In genomic region chr3:32892625-32893598, GRCh38 we compare ENCODE assay signal across 25 cellular contexts. TPM values are rescaled to one million over a fixed set of nuclear protein-coding genes. Genes with fewer than 3 reads are reported as not detected.
A peak's percentile ranks its signal among the peaks of the same experiment; 100 is the strongest.
DNase-seq lines count a peak whose midpoint lies in the region; ATAC-seq, FAIRE-seq and TF ChIP-seq lines count a peak whose summit lies in the region.
"Had no signal": no experiment of that assay in that cellular context is flagged by ENCODE, and none has a peak within 500 bp of the region (broad histone marks: within the 10 kb centered on the region; RNA-seq: fewer than 3 reads in every experiment).

No MANE protein-coding gene starts in this region.

- H3K36me3 Mint-ChIP-seq in endodermal cell (ENCODE audit: low read depth) (peaks cover 83% of the 10 kb centered on the region), neural progenitor cell (peaks cover 62% of the 10 kb centered on the region)
- H3K36me3 Mint-ChIP-seq: CD8-positive, alpha-beta memory T cell had no signal

- H3K27ac Mint-ChIP-seq in endodermal cell (peak overlapping the region; percentile 52), neural progenitor cell (no peak overlapping the region)
- H3K27ac Mint-ChIP-seq: CD14-positive monocyte; CD8-positive, alpha-beta memory T cell; HFFc6 had no signal

- in situ Hi-C loops in HepG2 (cut with HindIII; ENCODE audit: extremely low pct_ligation_motif_present, low pct_unique_long_range_greater_than_20kb) = no loop called here

- POLR2A ChIA-PET in HepG2 (lab: Yijun Ruan, JAX) = no interaction called here

- intact Hi-C loops in HepG2 (cut with micrococcal nuclease; ENCODE audit: unreplicated experiment) = no loop called here
- intact Hi-C loops in right lobe of liver (cut with DNase I) = no loop called here

- H3K4me3 Mint-ChIP-seq in endodermal cell (no peak overlapping the region), neural progenitor cell (no peak overlapping the region)
- H3K4me3 Mint-ChIP-seq: CD14-positive monocyte; CD8-positive, alpha-beta memory T cell; HFFc6 had no signal

- BruUV-seq in HepG2 (replicated peaks; lab: Mats Ljungman, UMichigan) = TSS peak; percentile 21

- peaks cover 63% of the 10 kb centered on the region for H3F3A ChIP-seq in neural progenitor cell (ENCODE audit: low read depth)

- no peaks in the 10 kb centered on the region for H3K27me3 Mint-ChIP-seq in endodermal cell (ENCODE audit: insufficient read depth)
- no peaks in the 10 kb centered on the region for H3K27me3 Mint-ChIP-seq in neural progenitor cell (ENCODE audit: insufficient read depth, low read depth)

- peaks cover 55% of the 10 kb centered on the region for H4K20me1 ChIP-seq in HepG2 (ENCODE audit: insufficient read depth, low read length)
- peaks cover 98% of the 10 kb centered on the region for H4K20me1 ChIP-seq in neural progenitor cell (ENCODE audit: low read depth)
- H4K20me1 ChIP-seq: BLaER1 had no signal

- H3K36me3 ChIP-seq in HepG2 (replicated peaks in 1 of 2; ENCODE audit: control insufficient read depth in 1 of 2, insufficient read depth in 2 of 2, low read length in 2 of 2) (peaks cover 40 to 74% of the 10 kb centered on the region in 2 experiments), right lobe of liver (no peaks in the 10 kb centered on the region), endodermal cell (ENCODE audit: control insufficient read depth, insufficient read depth, low read length) (peaks cover 68% of the 10 kb centered on the region), neural progenitor cell (peaks cover 19% of the 10 kb centered on the region)

- H3K4me1 Mint-ChIP-seq in endodermal cell (peaks cover 21% of the 10 kb centered on the region), neural progenitor cell (no peaks in the 10 kb centered on the region)
- H3K4me1 Mint-ChIP-seq: CD8-positive, alpha-beta memory T cell had no signal

- DNase-seq in HepG2 (ENCODE audit: low spot score) (no peak), right lobe of liver (no peak), endodermal cell (no peak), neural progenitor cell (ENCODE audit: low spot score) (no peak), NCI-H524 (lab: John Stamatoyannopoulos, UW) (no peak), NCI-H1417 (lab: John Stamatoyannopoulos, UW) (no peak)
- DNase-seq: CD8-positive, alpha-beta memory T cell; COR-L47; DMS 273 treated with DMSO at 0.1 percent for 48 hours; DMS53; DND-41; EL; HFFc6; IMR-90 had no signal

- no peak overlapping the region for H3K4me2 ChIP-seq in HepG2 (ENCODE audit: low read depth, low read length)
- no peak overlapping the region for H3K4me2 ChIP-seq in neural progenitor cell
- H3K4me2 ChIP-seq: A549, BLaER1 had no signal

- no peak overlapping the region for H3K27ac ChIP-seq in HepG2 (ENCODE audit: extremely low read length, insufficient read depth, low read length)
- H3K27ac ChIP-seq in right lobe of liver = no peak overlapping the region
- H3K27ac ChIP-seq in endodermal cell (ENCODE audit: low read depth, low read length) = no peak overlapping the region
- peak overlapping the region; percentile 13 for H3K27ac ChIP-seq in neural progenitor cell
- H3K27ac ChIP-seq: 22Rv1, A549, BLaER1, HL-60 had no signal

- H3K9me3 Mint-ChIP-seq in endodermal cell = no peaks in the 10 kb centered on the region
- H3K9me3 Mint-ChIP-seq in neural progenitor cell = no peaks in the 10 kb centered on the region
- H3K9me3 Mint-ChIP-seq: CD14-positive monocyte; CD8-positive, alpha-beta memory T cell; HFFc6 had no signal

- 89% methylated on average over 8 of the region's 8 CpGs for WGBS in HepG2 (ENCODE audit: low lambda C conversion rate)
- WGBS in right lobe of liver (ENCODE audit: insufficient coverage, low coverage, low lambda C conversion rate, missing lambda C conversion rate) = 43% methylated on average over 8 of the region's 8 CpGs
- WGBS in endodermal cell (ENCODE audit: insufficient coverage in 1 of 2, insufficient read length in 1 of 2), 2 experiments = 94 to 96% methylated on average over 5 to 8 of the region's 8 CpGs

- H3K4me1 ChIP-seq in HepG2 (ENCODE audit: insufficient read depth, low read length) = peaks cover 46% of the 10 kb centered on the region
- H3K4me1 ChIP-seq in right lobe of liver = no peaks in the 10 kb centered on the region
- no peaks in the 10 kb centered on the region for H3K4me1 ChIP-seq in endodermal cell (ENCODE audit: control insufficient read depth, insufficient read depth, low read length)
- H3K4me1 ChIP-seq in neural progenitor cell = peaks cover 7% of the 10 kb centered on the region
- H3K4me1 ChIP-seq: A549, BLaER1 had no signal

- no peak overlapping the region for H3K4me3 ChIP-seq in HepG2 (replicated peaks in 1 of 3; ENCODE audit: insufficient read depth in 1 of 3, low read depth in 2 of 3, low read length in 3 of 3)
- H3K4me3 ChIP-seq in right lobe of liver = no peak overlapping the region
- no peak overlapping the region for H3K4me3 ChIP-seq in endodermal cell (ENCODE audit: low read length)
- no peak overlapping the region for H3K4me3 ChIP-seq in neural progenitor cell
- H3K4me3 ChIP-seq: A549, BLaER1, GM12878 had no signal

- H3K9me3 ChIP-seq in HepG2 (ENCODE audit: low read length) = no peaks in the 10 kb centered on the region
- H3K9me3 ChIP-seq in right lobe of liver = no peaks in the 10 kb centered on the region
- no peaks in the 10 kb centered on the region for H3K9me3 ChIP-seq in endodermal cell (ENCODE audit: control insufficient read depth, low read length)
- no peaks in the 10 kb centered on the region for H3K9me3 ChIP-seq in neural progenitor cell (ENCODE audit: low read depth)
- H3K9me3 ChIP-seq: A549, BLaER1 had no signal

- TF ChIP-seq POLR2A in HepG2 (IDR thresholded peaks at IDR 0.05; ENCODE audit: insufficient read depth in 1 of 2, low read depth in 2 of 2, low read length in 2 of 2) (peak; percentile 16 to 33; a peak in 1 of 4 replicates), right lobe of liver (IDR thresholded peaks at IDR 0.05) (no peak)

- no peak for TF ChIP-seq EP300 in HepG2 (IDR thresholded peaks at IDR 0.05; ENCODE audit: low read depth in 2 of 2, low read length in 2 of 2)
- TF ChIP-seq EP300 in HepG2 (CRISPR knock-in tag; IDR thresholded peaks at IDR 0.05; ENCODE audit: borderline replicate concordance) = no peak

- H3K79me2 ChIP-seq in HepG2 (ENCODE audit: insufficient read depth, low read length) (peaks cover 85% of the 10 kb centered on the region), neural progenitor cell (ENCODE audit: low read depth) (peaks cover 98% of the 10 kb centered on the region)

- no peaks in the 10 kb centered on the region for H3K27me3 ChIP-seq in HepG2 (ENCODE audit: control insufficient read depth in 1 of 2, insufficient read depth in 2 of 2, low read length in 2 of 2)
- no peaks in the 10 kb centered on the region for H3K27me3 ChIP-seq in right lobe of liver
- no peaks in the 10 kb centered on the region for H3K27me3 ChIP-seq in endodermal cell (ENCODE audit: control insufficient read depth, insufficient read depth, low read length, poor library complexity, severe bottlenecking)
- no peaks in the 10 kb centered on the region for H3K27me3 ChIP-seq in neural progenitor cell
- H3K27me3 ChIP-seq: BLaER1 had no signal

- no peak overlapping the region for H3K9ac ChIP-seq in HepG2 (ENCODE audit: insufficient read depth, low read depth, low read length)
- no peak overlapping the region for H3K9ac ChIP-seq in endodermal cell (ENCODE audit: extremely low read depth, low read length, poor library complexity, severe bottlenecking)
- no peak overlapping the region for H3K9ac ChIP-seq in neural progenitor cell
- H3K9ac ChIP-seq: BLaER1 had no signal

- H2AFZ ChIP-seq in HepG2 (ENCODE audit: low read length) (no peak overlapping the region), neural progenitor cell (replicated peaks) (no peak overlapping the region)

- no peak for TF ChIP-seq CTCF in HepG2 (CRISPR knock-in tag; IDR thresholded peaks at IDR 0.05)
- TF ChIP-seq CTCF in right lobe of liver (IDR thresholded peaks at IDR 0.05) = no peak
- TF ChIP-seq CTCF in endodermal cell (conservative IDR thresholded peaks at IDR 0.05) = no peak
- TF ChIP-seq CTCF in neural progenitor cell (IDR thresholded peaks at IDR 0.05) = no peak

- no peak for FAIRE-seq in HepG2 (lab: Jason Lieb, UNC)
- FAIRE-seq: A549, GM12878, GM19239, H54 had no signal

- no peak for TF ChIP-seq RAD21 in HepG2 (CRISPR knock-in tag; IDR thresholded peaks at IDR 0.05)

- ATAC-seq in HepG2 (no peak), right lobe of liver (no peak), GM18858 (IDR thresholded peaks at IDR 0.05; ENCODE audit: unreplicated experiment) (no peak)
- ATAC-seq: A549, GM12878, HCT116 had no signal

- CTCF ChIA-PET in HepG2 (lab: Yijun Ruan, JAX; ENCODE audit: low intra/inter-chr PET ratio, low total read pairs) = no interaction called here

TF ChIP-seq in HepG2, 621 proteins besides CTCF, POLR2A, EP300 and RAD21 (continues in another document):
- no peak for TF ChIP-seq ZNF350 (CRISPR knock-in tag; IDR thresholded peaks at IDR 0.05; ENCODE audit: borderline replicate concordance, low read depth)

RNA-seq across cellular contexts. Expression of gene CCR4, which starts 58.5 kb away (rescaled TPM):
- total RNA-seq in HepG2 (2016; rRNA removed; fragmentation: Illumina TruSeq; extraction: Trizol) (0.04 and 0.06 TPM in 2 replicates), right lobe of liver (under 1 TPM; 0.06 to 0.23 (median 0.11) TPM), endodermal cell (under 1 TPM in 1 of 2 donors, not detected in 1; 0.11 TPM), neural progenitor cell (ENCODE audit: low replicate concordance) (not detected in 2 replicates)
- not detected in 2 replicates for total RNA-seq in HepG2 (2016; cell fraction: cytosol; rRNA removed; fragmentation: Illumina TruSeq; extraction: Trizol; ENCODE audit: low read depth)
- 0.06 and 0.11 TPM in 2 replicates for total RNA-seq in HepG2 (2016; cell fraction: insoluble cytoplasmic fraction; rRNA removed; fragmentation: Illumina TruSeq; extraction: Trizol)
- total RNA-seq in HepG2 (2016; cell fraction: membrane; rRNA removed; fragmentation: Illumina TruSeq; extraction: Trizol) = not detected in 2 replicates
- total RNA-seq in HepG2 (2016; cell fraction: nucleus; rRNA removed; fragmentation: Illumina TruSeq; extraction: Trizol) = 0.16 TPM in 1 of 2 replicates, not detected in the other
- polyA plus RNA-seq in HepG2 (2011; rRNA removed) = 0.05 TPM in 2 replicates
- 0.01 TPM in 1 of 2 replicates, not detected in the other for polyA plus RNA-seq in HepG2 (2011; cell fraction: cytosol; rRNA removed)
- 0.05 and 0.06 TPM in 2 replicates for polyA plus RNA-seq in HepG2 (2011; cell fraction: nucleus; rRNA removed)
- not detected in 2 replicates for polyA plus RNA-seq in HepG2 (2012)
- not detected in 2 replicates for polyA plus RNA-seq in HepG2 (2016; cell fraction: cytosol; fragmentation: Illumina TruSeq; extraction: Trizol; ENCODE audit: low read depth)
- not detected in 2 replicates for polyA plus RNA-seq in HepG2 (2016; cell fraction: insoluble cytoplasmic fraction; fragmentation: Illumina TruSeq; extraction: Trizol; ENCODE audit: low read depth)
- not detected in 2 replicates for polyA plus RNA-seq in HepG2 (2016; cell fraction: membrane; fragmentation: Illumina TruSeq; extraction: Trizol; ENCODE audit: low read depth)
- 0.24 and 0.29 TPM in 2 replicates for polyA plus RNA-seq in HepG2 (2016; cell fraction: nucleus; fragmentation: Illumina TruSeq; extraction: Trizol; ENCODE audit: insufficient read depth, low read depth)
- polyA minus RNA-seq in HepG2 (2011; rRNA and poly(A)+ RNA removed; ENCODE audit: low replicate concordance) = 0.05 and 0.16 TPM in 2 replicates
- polyA minus RNA-seq in HepG2 (2011; cell fraction: cytosol; rRNA and poly(A)+ RNA removed) = not detected in 2 replicates
- polyA minus RNA-seq in HepG2 (2011; cell fraction: nucleus; rRNA and poly(A)+ RNA removed) = 0.37 TPM in 1 of 2 replicates, not detected in the other
- not detected for polyA plus RNA-seq in endodermal cell (2013, experiment 1 of 2)
- polyA plus RNA-seq in endodermal cell (2013, experiment 2 of 2) = 0.08 TPM
- total RNA-seq: HFFc6, HT1080, IMR-90 had no signal
- polyA plus RNA-seq: A549, IMR-90 had no signal
